16 cellular contexts compared by ENCODE assay signal in the genomic region with DNA sequence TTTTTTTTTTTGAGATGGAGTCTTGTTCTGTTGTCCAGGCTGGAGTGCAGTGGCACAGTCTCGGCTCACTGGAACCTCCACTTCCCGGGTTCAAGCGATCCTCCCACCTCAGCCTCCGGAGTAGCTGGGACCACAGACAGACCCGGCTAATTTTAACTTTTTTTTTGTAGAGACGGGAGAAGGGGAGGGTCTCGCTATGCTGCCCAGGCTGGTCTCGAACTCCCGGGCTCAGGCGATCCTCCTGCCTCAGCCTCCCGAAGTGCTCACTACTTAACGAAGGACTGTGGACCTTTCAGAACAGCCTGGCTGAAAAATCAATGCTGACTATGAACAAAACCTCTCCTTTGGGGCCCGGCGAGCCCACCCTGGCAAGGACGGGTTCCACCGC. TPM values are rescaled to one million over a fixed set of nuclear protein-coding genes. Genes with fewer than 3 reads are reported as not detected.
DNase-seq lines count a peak whose midpoint lies in the region; ATAC-seq, FAIRE-seq and TF ChIP-seq lines count a peak whose summit lies in the region.
"Had no signal": no experiment of that assay in that cellular context is flagged by ENCODE, and none has a peak within 500 bp of the region (broad histone marks: within the 10 kb centered on the region; RNA-seq: fewer than 3 reads in every experiment).

No MANE protein-coding gene starts in this region.

- H4K5ac ChIP-seq in H1 (ENCODE audit: insufficient read length, low read depth, low read length) = no peak overlapping the region

- POLR2A ChIA-PET in H1 (lab: Charles Lee; ENCODE audit: partially characterized antibody) = interaction anchor here (0.8 to 1.5 kb wide), 4 partner anchors 8 to 24 kb away, joined by 3 to 8 read pairs (median 4); no protein-coding TSS in a partner anchor

- H3K4me1 ChIP-seq in HUES64 (ENCODE audit: insufficient read depth, low read length) (peaks cover 18% of the 10 kb centered on the region; the same call in 1 of the 2 replicates), H1 (replicated peaks in 1 of 4; ENCODE audit: control insufficient read depth in 3 of 4, insufficient read depth in 4 of 4, low read length in 3 of 4) (peaks cover 7 to 18% (median 12%) of the 10 kb centered on the region in 4 experiments), neural progenitor cell (peaks cover 6% of the 10 kb centered on the region), thyroid gland (peaks cover 25 to 53% of the 10 kb centered on the region in 2 donors)

- peaks cover 15% of the 10 kb centered on the region for H3F3A ChIP-seq in neural progenitor cell (ENCODE audit: low read depth)

- H3K79me2 ChIP-seq in H1 (ENCODE audit: control insufficient read depth in 1 of 2, insufficient read depth in 2 of 2, low read length in 2 of 2) (no peaks in the 10 kb centered on the region), neural progenitor cell (ENCODE audit: low read depth) (no peaks in the 10 kb centered on the region)

- H3K27ac ChIP-seq in HUES64 (ENCODE audit: low read depth, low read length) (no peak overlapping the region), H1 (ENCODE audit: low read depth, low read length) (no peak overlapping the region), neural progenitor cell (no peak overlapping the region), thyroid gland (peak overlapping the region; percentile 70 to 86 (median 83))
- H3K27ac ChIP-seq: HL-60 had no signal

- no peak overlapping the region for H3K27ac Mint-ChIP-seq in neural progenitor cell
- H3K27ac Mint-ChIP-seq: natural killer cell treated with Interleukin-12 subunit alpha and Interleukin-12 subunit beta and Interleukin-15 and Interleukin-18, amount 100 ng/mL, for 72 hours had no signal

- H3K56ac ChIP-seq in H1 (replicated peaks; ENCODE audit: insufficient read length, low read depth, low read length) = no peak overlapping the region

- H4K20me1 ChIP-seq in H1 (replicated peaks in 1 of 2; ENCODE audit: control insufficient read depth in 1 of 2, insufficient read depth in 2 of 2, low read length in 2 of 2) (peaks cover 0 to 2% of the 10 kb centered on the region in 2 experiments), neural progenitor cell (ENCODE audit: low read depth) (no peaks in the 10 kb centered on the region)

- H3K9me3 Mint-ChIP-seq in neural progenitor cell = no peaks in the 10 kb centered on the region
- H3K9me3 Mint-ChIP-seq: natural killer cell treated with Interleukin-12 subunit alpha and Interleukin-12 subunit beta and Interleukin-15 and Interleukin-18, amount 100 ng/mL, for 72 hours had no signal

- peak overlapping the region; percentile 63 for H3K4me3 ChIP-seq in HUES64 (ENCODE audit: low read length)
- peak overlapping the region; percentile 55 to 80 (median 62) for H3K4me3 ChIP-seq in H1 (ENCODE audit: extremely low read depth in 1 of 4, insufficient read depth in 2 of 4, low read depth in 3 of 4, low read length in 4 of 4)
- H3K4me3 ChIP-seq in neural progenitor cell = peak overlapping the region; percentile 72
- H3K4me3 ChIP-seq in thyroid gland (replicated peaks in 1 of 3) = peak overlapping the region in 1 of 3 donors; percentile 35

- H3K18ac ChIP-seq in H1 (ENCODE audit: extremely low read depth, low read length) = no peak overlapping the region

- no peak overlapping the region for H2AK5ac ChIP-seq in H1 (ENCODE audit: low read depth, low read length)

- H2AFZ ChIP-seq in H1 (ENCODE audit: low read length) = 0 out of 2 replicates have a peak overlapping the region, but pooled peaks have one; percentile 39
- peak overlapping the region; percentile 96 for H2AFZ ChIP-seq in neural progenitor cell (replicated peaks)

- H3K79me1 ChIP-seq in H1 (ENCODE audit: low read depth, low read length) = no peaks in the 10 kb centered on the region

- H3K9ac ChIP-seq in HUES64 (ENCODE audit: low read depth, low read length) = no peak overlapping the region
- no peak overlapping the region for H3K9ac ChIP-seq in H1 (replicated peaks in 1 of 4; ENCODE audit: extremely low read depth in 1 of 4, low read depth in 3 of 4, low read length in 3 of 4)
- H3K9ac ChIP-seq in neural progenitor cell = no peak overlapping the region

- no peak for TF ChIP-seq CTCF in H1 (IDR thresholded peaks at IDR 0.05; ENCODE audit: control extremely low read depth in 1 of 3, insufficient read depth in 1 of 3, low read depth in 1 of 3, low read length in 3 of 3)
- no peak for TF ChIP-seq CTCF in neural progenitor cell (IDR thresholded peaks at IDR 0.05)
- TF ChIP-seq CTCF in thyroid gland (IDR thresholded peaks at IDR 0.05) = no peak

- no peak for FAIRE-seq in H1 (lab: Jason Lieb, UNC)
- FAIRE-seq: islet of Langerhans had no signal

- TF ChIP-seq POLR2A in H1 (IDR thresholded peaks at IDR 0.05; ENCODE audit: control extremely low read depth in 1 of 2, low read depth in 2 of 2, low read length in 2 of 2) (no peak), thyroid gland (IDR thresholded peaks at IDR 0.05) (no peak)

- H4K91ac ChIP-seq in H1 (replicated peaks; ENCODE audit: insufficient read length, low read length) = no peak overlapping the region

- no peak for ATAC-seq in HG02759 (IDR thresholded peaks at IDR 0.05; ENCODE audit: unreplicated experiment)
- ATAC-seq: natural killer cell treated with Interleukin-12 subunit alpha and Interleukin-12 subunit beta and Interleukin-15 and Interleukin-18, amount 100 ng/mL, for 72 hours had no signal

- H2BK15ac ChIP-seq in H1 (ENCODE audit: low read length) = no peak overlapping the region

- H3K4me2 ChIP-seq in H1 (ENCODE audit: insufficient read depth in 1 of 2, low read depth in 2 of 2, low read length in 2 of 2) (peak overlapping the region; percentile 82 to 99), neural progenitor cell (peak overlapping the region; percentile 83)

- CTCF ChIA-PET in H1 (lab: Charles Lee; ENCODE audit: partially characterized antibody) = interaction anchor here (1.7 to 7.3 kb wide), 4 partner anchors 9 to 16 kb away, joined by 5 to 74 read pairs (median 38); partner anchors contain the start of gene SLC6A12

- H4K8ac ChIP-seq in H1 (ENCODE audit: extremely low read depth, insufficient read depth, low read length) = no peak overlapping the region

- H3K27me3 ChIP-seq in HUES64 (ENCODE audit: insufficient read depth, low read length) = peaks cover 85% of the 10 kb centered on the region
- peaks cover 5 to 51% (median 33%) of the 10 kb centered on the region in 4 experiments for H3K27me3 ChIP-seq in H1 (replicated peaks in 1 of 4; ENCODE audit: control insufficient read depth in 3 of 4, extremely low read depth in 1 of 4, insufficient read depth in 3 of 4, low read length in 3 of 4)
- peaks cover 100% of the 10 kb centered on the region for H3K27me3 ChIP-seq in neural progenitor cell
- no peaks in the 10 kb centered on the region for H3K27me3 ChIP-seq in thyroid gland

- peaks cover 15% of the 10 kb centered on the region for H3K4me1 Mint-ChIP-seq in neural progenitor cell

- peaks cover 5% of the 10 kb centered on the region; the same call in 1 of the 2 replicates for H3K23me2 ChIP-seq in H1 (ENCODE audit: low read depth, low read length)

- H3K36me3 ChIP-seq in HUES64 (ENCODE audit: insufficient read depth, low read length) (no peaks in the 10 kb centered on the region), H1 (ENCODE audit: control insufficient read depth in 2 of 4, insufficient read depth in 4 of 4, low read length in 3 of 4) (no peaks in the 10 kb centered on the region; a peak in 1 of 8 replicates), neural progenitor cell (no peaks in the 10 kb centered on the region), thyroid gland (no peaks in the 10 kb centered on the region)

- peaks cover 49% of the 10 kb centered on the region for H3K27me3 Mint-ChIP-seq in neural progenitor cell (ENCODE audit: insufficient read depth, low read depth)

- H2BK120ac ChIP-seq in H1 (replicated peaks; ENCODE audit: low read depth, low read length) = no peak overlapping the region

- H2BK20ac ChIP-seq in H1 (ENCODE audit: low read length) = no peak overlapping the region

- no peak overlapping the region for H3K23ac ChIP-seq in H1 (ENCODE audit: insufficient read length)

- 41% methylated on average over 16 of the region's 16 CpGs for WGBS in HUES64
- 50% methylated on average over 16 of the region's 16 CpGs; no CpG with 5 or more reads in 1 of the 2 experiments for WGBS in H1 (ENCODE audit: extremely low coverage in 1 of 2, insufficient coverage in 1 of 2, insufficient read length in 1 of 2, insufficient replicate concordance in 2 of 2, low coverage in 1 of 2, low lambda C conversion rate in 2 of 2, missing lambda C conversion rate in 1 of 2), 2 experiments
- 67 to 73% methylated on average over 16 of the region's 16 CpGs for WGBS in thyroid gland, 2 donors

- no peak overlapping the region for H2BK5ac ChIP-seq in H1 (ENCODE audit: low read depth, low read length)

- DNase-seq in H1 (ENCODE audit: low read depth in 1 of 2, low spot score in 2 of 2) (no peak), neural progenitor cell (ENCODE audit: low spot score) (no peak), thyroid gland (no peak), NCI-H2107 treated with DMSO at 0.1 percent for 48 hours (lab: John Stamatoyannopoulos, UW; ENCODE audit: unreplicated experiment) (no peak), GF-D8 (lab: John Stamatoyannopoulos, UW) (no peak), NCI-H1105 (lab: John Stamatoyannopoulos, UW) (no peak)
- DNase-seq: activated CD4-positive, alpha-beta T cell treated with anti-CD3 and anti-CD28 coated beads for 48 hours; MM.1S; NCI-H2171 treated with DMSO at 0.1 percent for 48 hours; T-helper 1 cell had no signal

- no peak overlapping the region for H3K14ac ChIP-seq in H1 (ENCODE audit: insufficient read length)

- TF ChIP-seq RAD21 in H1 (IDR thresholded peaks at IDR 0.05 in 1 of 2, conservative IDR thresholded peaks at IDR 0.05 in 1 of 2; ENCODE audit: low read depth in 2 of 2, low read length in 2 of 2) = no peak

- H3K4ac ChIP-seq in H1 (replicated peaks; ENCODE audit: insufficient read length, low read depth, low read length) = no peak overlapping the region

- no peak overlapping the region for H2BK12ac ChIP-seq in H1 (ENCODE audit: low read depth, low read length)

- H3K9me3 ChIP-seq in HUES64 (ENCODE audit: insufficient read depth, low read depth, low read length) (no peaks in the 10 kb centered on the region), H1 (ENCODE audit: insufficient read depth in 2 of 2, low read depth in 1 of 2, low read length in 1 of 2) (no peaks in the 10 kb centered on the region), neural progenitor cell (ENCODE audit: low read depth) (no peaks in the 10 kb centered on the region), thyroid gland (no peaks in the 10 kb centered on the region)

- no peaks in the 10 kb centered on the region for H3K36me3 Mint-ChIP-seq in neural progenitor cell
- H3K36me3 Mint-ChIP-seq: brain; natural killer cell treated with Interleukin-12 subunit alpha and Interleukin-12 subunit beta and Interleukin-15 and Interleukin-18, amount 100 ng/mL, for 72 hours had no signal

- no peak for TF ChIP-seq EP300 in H1 (IDR thresholded peaks at IDR 0.05; ENCODE audit: borderline replicate concordance in 1 of 2, low read depth in 2 of 2, low read length in 2 of 2)

- H3K4me3 Mint-ChIP-seq in neural progenitor cell = peak overlapping the region; percentile 13

- intact Hi-C loops in thyroid gland (cut with DNase I) = no loop called here

RNA-seq across cellular contexts. Expression of gene SLC6A12, which starts 10.9 kb away (rescaled TPM):
- not detected for polyA plus RNA-seq in HUES64 (2013, experiment 1 of 2)
- 0.32 TPM for polyA plus RNA-seq in HUES64 (2013, experiment 2 of 2)
- total RNA-seq in H1 (2021; fragmentation: NEBNext Ultra II Directional; extraction: Animal tissue kit (Norgen Biotek cat#: 25700)) = 0.65 and 1.1 TPM in 2 replicates
- 0.63 and 0.70 TPM in 2 replicates for polyA plus RNA-seq in H1 (2011; rRNA removed)
- polyA plus RNA-seq in H1 (2011; cell fraction: cytosol; rRNA removed) = 0.44 TPM
- 1.6 TPM for polyA plus RNA-seq in H1 (2011; cell fraction: nucleus; rRNA removed)
- 0.33 to 1.2 TPM (median 0.91 TPM) in 4 replicates for polyA plus RNA-seq in H1 (2012, experiment 1 of 2)
- 0.56 TPM for polyA plus RNA-seq in H1 (2012, experiment 2 of 2)
- 0.36 TPM for polyA plus RNA-seq in H1 (2013, experiment 1 of 2)
- polyA plus RNA-seq in H1 (2013, experiment 2 of 2) = 0.46 TPM
- polyA minus RNA-seq in H1 (2011; rRNA and poly(A)+ RNA removed) = 1.8 and 3.6 TPM in 2 replicates
- polyA minus RNA-seq in H1 (2011; cell fraction: cytosol; rRNA and poly(A)+ RNA removed) = not detected
- 1.8 TPM for polyA minus RNA-seq in H1 (2011; cell fraction: nucleus; rRNA and poly(A)+ RNA removed)
- total RNA-seq in neural progenitor cell (ENCODE audit: low replicate concordance) (0.12 TPM in 1 of 2 replicates, not detected in the other), thyroid gland (10 to 100 TPM in 3 of 4 donors, 1 to 10 TPM in 1; 9.4 to 27.7 (median 18.3) TPM)

RNA-seq across cellular contexts. Expression of gene SLC6A13, which starts 59.6 kb away (rescaled TPM):
- not detected for polyA plus RNA-seq in HUES64 (2013, experiment 1 of 2)
- polyA plus RNA-seq in HUES64 (2013, experiment 2 of 2) = not detected
- total RNA-seq in H1 (2021; fragmentation: NEBNext Ultra II Directional; extraction: Animal tissue kit (Norgen Biotek cat#: 25700)) = not detected in 2 replicates
- polyA plus RNA-seq in H1 (2011; rRNA removed) = 0.03 and 0.19 TPM in 2 replicates
- 0.05 TPM for polyA plus RNA-seq in H1 (2011; cell fraction: cytosol; rRNA removed)
- polyA plus RNA-seq in H1 (2011; cell fraction: nucleus; rRNA removed) = 0.61 TPM
- polyA plus RNA-seq in H1 (2012, experiment 1 of 2) = 0.39 TPM in 1 of 4 replicates, not detected in the others
- not detected for polyA plus RNA-seq in H1 (2012, experiment 2 of 2)
- 0.06 TPM for polyA plus RNA-seq in H1 (2013, experiment 1 of 2)
- polyA plus RNA-seq in H1 (2013, experiment 2 of 2) = 0.11 TPM
- polyA minus RNA-seq in H1 (2011; rRNA and poly(A)+ RNA removed) = 0.16 and 0.24 TPM in 2 replicates
- not detected for polyA minus RNA-seq in H1 (2011; cell fraction: cytosol; rRNA and poly(A)+ RNA removed)
- polyA minus RNA-seq in H1 (2011; cell fraction: nucleus; rRNA and poly(A)+ RNA removed) = 1.6 TPM
- 0.31 TPM in 1 of 2 replicates, not detected in the other for total RNA-seq in neural progenitor cell (ENCODE audit: low replicate concordance)
- 10 to 100 TPM in 1 of 4 donors, 1 to 10 TPM in 3; 5.0 to 24.9 (median 8.8) TPM for total RNA-seq in thyroid gland

Comparison
In these comparisons a context has a peak if more than half of its experiments do, and no peak if none do; other contexts are left out.
1. H3K27ac ChIP-seq: peak in thyroid gland (3 of 3); none in HUES64 (single experiment), H1 (single experiment) and neural progenitor cell (single experiment).